Comparison of ENCODE assay signal across 11 cellular contexts in genomic region chr4:9765091-9765490, GRCh38. TPM values are rescaled to one million over a fixed set of nuclear protein-coding genes. Genes with fewer than 3 reads are reported as not detected.
DNase-seq lines count a peak whose midpoint lies in the region; ATAC-seq, FAIRE-seq and TF ChIP-seq lines count a peak whose summit lies in the region.
"Had no signal": no experiment of that assay in that cellular context is flagged by ENCODE, and none has a peak within 500 bp of the region (broad histone marks: within the 10 kb centered on the region; RNA-seq: fewer than 3 reads in every experiment).

No MANE protein-coding gene starts in this region.

- no peak overlapping the region for H3K4me3 Mint-ChIP-seq in activated T-helper 2 cell treated with anti-CD3 and anti-CD28 coated beads, Interferon-gamma antibody, Interleukin-2, Interleukin-4, amounts not matched to agents 10 μg/mL and 5 μg/mL and 100 μg/mL, durations not matched to agents 14 hours and 24 hours and 36 hours (ENCODE audit: low read depth)
- H3K4me3 Mint-ChIP-seq in T-helper 2 cell treated with Interferon-gamma antibody and Interleukin-4, amounts not matched to agents 5 μg/mL and 100 μg/mL, for 36 hours: no peak overlapping the region

- no peak overlapping the region for H3K27ac ChIP-seq in C4-2B

- H3K27ac Mint-ChIP-seq in activated T-helper 2 cell treated with anti-CD3 and anti-CD28 coated beads, Interferon-gamma antibody, Interleukin-2, Interleukin-4, amounts not matched to agents 10 μg/mL and 5 μg/mL and 100 μg/mL, durations not matched to agents 14 hours and 24 hours and 36 hours: no peak overlapping the region
- no peak overlapping the region for H3K27ac Mint-ChIP-seq in T-helper 2 cell treated with Interferon-gamma antibody and Interleukin-4, amounts not matched to agents 5 μg/mL and 100 μg/mL, for 36 hours

- H3K27me3 Mint-ChIP-seq in activated T-helper 2 cell treated with anti-CD3 and anti-CD28 coated beads, Interferon-gamma antibody, Interleukin-2, Interleukin-4, amounts not matched to agents 10 μg/mL and 5 μg/mL and 100 μg/mL, durations not matched to agents 14 hours and 24 hours and 36 hours (ENCODE audit: low read depth): peaks cover 22% of the 10 kb centered on the region
- peaks cover 24% of the 10 kb centered on the region for H3K27me3 Mint-ChIP-seq in T-helper 2 cell treated with Interferon-gamma antibody and Interleukin-4, amounts not matched to agents 5 μg/mL and 100 μg/mL, for 36 hours (ENCODE audit: low read depth)

- peak; percentile 12 for DNase-seq in GM19239 (ENCODE audit: insufficient read length, low spot score)
- peak; percentile 16 for DNase-seq in activated T-helper 2 cell treated with anti-CD3 and anti-CD28 coated beads, Interferon-gamma antibody, Interleukin-2, Interleukin-4, amounts not matched to agents 10 μg/mL and 5 μg/mL and 100 μg/mL, durations not matched to agents 14 hours and 24 hours and 36 hours (ENCODE audit: low spot score)
- DNase-seq in left lobe of liver (ENCODE audit: low spot score): peak; percentile 47
- DNase-seq in hippocampal formation (lab: John Stamatoyannopoulos, UW): no peak
- no peak for DNase-seq in T-helper 2 cell treated with Interferon-gamma antibody and Interleukin-4, amounts not matched to agents 5 μg/mL and 100 μg/mL, for 36 hours (ENCODE audit: low spot score)

- intact Hi-C loops in activated T-helper 2 cell treated with anti-CD3 and anti-CD28 coated beads, Interferon-gamma antibody, Interleukin-2, Interleukin-4, amounts not matched to agents 10 μg/mL and 5 μg/mL and 100 μg/mL, durations not matched to agents 14 hours and 24 hours and 36 hours (cut with micrococcal nuclease): loop anchor here (10.0 kb wide), 1 partner anchor 130 kb away; no protein-coding TSS in a partner anchor

- FAIRE-seq in GM19239 (lab: Jason Lieb, UNC): no peak

- no peaks in the 10 kb centered on the region for H3K4me1 Mint-ChIP-seq in activated T-helper 2 cell treated with anti-CD3 and anti-CD28 coated beads, Interferon-gamma antibody, Interleukin-2, Interleukin-4, amounts not matched to agents 10 μg/mL and 5 μg/mL and 100 μg/mL, durations not matched to agents 14 hours and 24 hours and 36 hours (ENCODE audit: low read depth)
- no peaks in the 10 kb centered on the region for H3K4me1 Mint-ChIP-seq in T-helper 2 cell treated with Interferon-gamma antibody and Interleukin-4, amounts not matched to agents 5 μg/mL and 100 μg/mL, for 36 hours (ENCODE audit: low read depth)

- TF ChIP-seq CTCF in C4-2B (conservative IDR thresholded peaks at IDR 0.05): peak; percentile 32

- no peaks in the 10 kb centered on the region for H3K9me3 Mint-ChIP-seq in activated T-helper 2 cell treated with anti-CD3 and anti-CD28 coated beads, Interferon-gamma antibody, Interleukin-2, Interleukin-4, amounts not matched to agents 10 μg/mL and 5 μg/mL and 100 μg/mL, durations not matched to agents 14 hours and 24 hours and 36 hours
- no peaks in the 10 kb centered on the region for H3K9me3 Mint-ChIP-seq in T-helper 2 cell treated with Interferon-gamma antibody and Interleukin-4, amounts not matched to agents 5 μg/mL and 100 μg/mL, for 36 hours

- ATAC-seq in left lobe of liver: no peak
- ATAC-seq in GM21737 (IDR thresholded peaks at IDR 0.05; ENCODE audit: unreplicated experiment): no peak
- no peak for ATAC-seq in GM19397 (IDR thresholded peaks at IDR 0.05; ENCODE audit: unreplicated experiment)

- H3K36me3 Mint-ChIP-seq in activated T-helper 2 cell treated with anti-CD3 and anti-CD28 coated beads, Interferon-gamma antibody, Interleukin-2, Interleukin-4, amounts not matched to agents 10 μg/mL and 5 μg/mL and 100 μg/mL, durations not matched to agents 14 hours and 24 hours and 36 hours (ENCODE audit: low read depth): no peaks in the 10 kb centered on the region
- H3K36me3 Mint-ChIP-seq in T-helper 2 cell treated with Interferon-gamma antibody and Interleukin-4, amounts not matched to agents 5 μg/mL and 100 μg/mL, for 36 hours (ENCODE audit: low read depth): no peaks in the 10 kb centered on the region

RNA-seq across cellular contexts. Expression of gene DRD5, which starts 16.3 kb away (rescaled TPM):
- not detected in 2 replicates for total RNA-seq in activated T-helper 2 cell treated with anti-CD3 and anti-CD28 coated beads, Interferon-gamma antibody, Interleukin-2, Interleukin-4, amounts not matched to agents 10 μg/mL and 5 μg/mL and 100 μg/mL, durations not matched to agents 14 hours and 24 hours and 36 hours
- not detected for total RNA-seq in left lobe of liver
- total RNA-seq: activated CD8-positive, alpha-beta memory T cell treated with anti-CD3 and anti-CD28 coated beads for 36 hours; mononuclear cell; subcutaneous adipose tissue had no signal

Comparison
In these comparisons a context has a peak if more than half of its experiments do, and no peak if none do; other contexts are left out.
1. DNase-seq: peak in GM19239 (single experiment), activated T-helper 2 cell treated with anti-CD3 and anti-CD28 coated beads, Interferon-gamma antibody, Interleukin-2, Interleukin-4, amounts not matched to agents 10 μg/mL and 5 μg/mL and 100 μg/mL, durations not matched to agents 14 hours and 24 hours and 36 hours (single experiment) and left lobe of liver (single experiment); none in hippocampal formation (0 of 2) and T-helper 2 cell treated with Interferon-gamma antibody and Interleukin-4, amounts not matched to agents 5 μg/mL and 100 μg/mL, for 36 hours (single experiment).